Comparison of ENCODE assay signal across 9 cellular contexts in genomic region chr5:161547573-161548471, GRCh38. TPM values are rescaled to one million over a fixed set of nuclear protein-coding genes. Genes with fewer than 3 reads are reported as not detected.
A peak's percentile ranks its signal among the peaks of the same experiment; 100 is the strongest.
DNase-seq lines count a peak whose midpoint lies in the region; ATAC-seq and TF ChIP-seq lines count a peak whose summit lies in the region.
"Had no signal": no experiment of that assay in that cellular context is flagged by ENCODE, and none has a peak within 500 bp of the region (broad histone marks: within the 10 kb centered on the region; RNA-seq: fewer than 3 reads in every experiment).

No MANE protein-coding gene starts in this region.

- H2AFZ ChIP-seq in OCI-LY7 (ENCODE audit: low read length), result peak overlapping the region; percentile 95

- peak overlapping the region; percentile 92 for H3K4me3 ChIP-seq in OCI-LY7 (ENCODE audit: low read depth, low read length, poor library complexity, severe bottlenecking)
- peak overlapping the region; percentile 62 for H3K4me3 ChIP-seq in left ventricle myocardium inferior
- peak overlapping the region; percentile 6 to 45 (median 34) for H3K4me3 ChIP-seq in sigmoid colon

- intact Hi-C loops in OCI-LY7 (cut with micrococcal nuclease; ENCODE audit: unreplicated experiment) (loop anchor here (10.0 kb wide), 3 partner anchors 127 to 1887 kb away; partner anchors contain the start of gene CCNG1), left ventricle myocardium inferior (cut with micrococcal nuclease) (no loop called here), sigmoid colon (cut with DNase I) (loop anchor here (5.0 kb wide), 1 partner anchor 1799 kb away; no protein-coding TSS in a partner anchor)

- H3K4me1 ChIP-seq in OCI-LY7 (ENCODE audit: insufficient read depth, low read length, poor library complexity, severe bottlenecking), result peaks cover 13% of the 10 kb centered on the region
- H3K4me1 ChIP-seq in left ventricle myocardium inferior, result peaks cover 31% of the 10 kb centered on the region
- peaks cover 0 to 35% (median 26%) of the 10 kb centered on the region in 4 donors for H3K4me1 ChIP-seq in sigmoid colon

- TF ChIP-seq POLR2A in sigmoid colon (IDR thresholded peaks at IDR 0.05), result no peak

- H3K4me2 ChIP-seq in OCI-LY7 (ENCODE audit: low read length), result peak overlapping the region; percentile 89

- ATAC-seq in GM18868 (IDR thresholded peaks at IDR 0.05; ENCODE audit: unreplicated experiment) (no peak), GM21529 (IDR thresholded peaks at IDR 0.05; ENCODE audit: unreplicated experiment) (no peak)

- no peaks in the 10 kb centered on the region for H3K36me3 ChIP-seq in OCI-LY7 (ENCODE audit: insufficient read depth, low read length)
- no peaks in the 10 kb centered on the region for H3K36me3 ChIP-seq in left ventricle myocardium inferior
- H3K36me3 ChIP-seq in sigmoid colon, result no peaks in the 10 kb centered on the region

- TF ChIP-seq CTCF in OCI-LY7 (conservative IDR thresholded peaks at IDR 0.05; ENCODE audit: low read length) (0 out of 2 replicates have a peak, but pooled peaks have one; percentile 12), left ventricle myocardium inferior (IDR thresholded peaks at IDR 0.05; ENCODE audit: borderline replicate concordance) (no peak), sigmoid colon (IDR thresholded peaks at IDR 0.05) (no peak)

- POLR2A ChIA-PET in OCI-LY7 (lab: Charles Lee), result interaction anchor here (0.5 to 0.7 kb wide), 4 partner anchors 12 to 1085 kb away, joined by 3 to 4 read pairs (median 3); no protein-coding TSS in a partner anchor

- CTCF ChIA-PET in OCI-LY7 (lab: Charles Lee; ENCODE audit: unreplicated experiment), result no interaction called here

- H3K9me2 ChIP-seq in OCI-LY7 (ENCODE audit: insufficient read depth, low read length), result no peaks in the 10 kb centered on the region

- no peaks in the 10 kb centered on the region for H3K9me3 ChIP-seq in OCI-LY7 (ENCODE audit: low read length)
- peaks cover 12% of the 10 kb centered on the region for H3K9me3 ChIP-seq in left ventricle myocardium inferior (replicated peaks)
- no peaks in the 10 kb centered on the region for H3K9me3 ChIP-seq in sigmoid colon

- H3K27me3 ChIP-seq in left ventricle myocardium inferior (ENCODE audit: low read depth) (peaks cover 90% of the 10 kb centered on the region), sigmoid colon (peaks cover 20 to 67% (median 27%) of the 10 kb centered on the region in 3 donors)

- WGBS in sigmoid colon, 2 donors, result 1% methylated on average over 73 of the region's 73 CpGs

- no TSS peak for BruUV-seq in OCI-LY7 (replicated peaks; lab: Mats Ljungman, UMichigan)

- no peak for TF ChIP-seq EP300 in sigmoid colon (IDR thresholded peaks at IDR 0.05)

- no peak overlapping the region for H3K27ac ChIP-seq in OCI-LY7 (ENCODE audit: low read depth, low read length, poor library complexity, severe bottlenecking)
- no peak overlapping the region for H3K27ac ChIP-seq in left ventricle myocardium inferior (replicated peaks)
- no peak overlapping the region for H3K27ac ChIP-seq in sigmoid colon

- peak; percentile 78 for DNase-seq in DMS 273 (lab: John Stamatoyannopoulos, UW; ENCODE audit: unreplicated experiment)
- no peak for DNase-seq in DMS 273 treated with DMSO at 0.1 percent for 48 hours (lab: John Stamatoyannopoulos, UW)
- DNase-seq in OCI-LY7 (ENCODE audit: low spot score), result peak; percentile 29
- no peak for DNase-seq in left ventricle myocardium inferior
- DNase-seq in sigmoid colon, result no peak
- no peak for DNase-seq in cortex of kidney (lab: John Stamatoyannopoulos, UW)

- no peaks in the 10 kb centered on the region for H4K20me1 ChIP-seq in OCI-LY7 (ENCODE audit: insufficient read depth, low read length)

- H3K79me2 ChIP-seq in OCI-LY7 (ENCODE audit: insufficient read depth, low read depth, low read length), result no peaks in the 10 kb centered on the region

RNA-seq across cellular contexts. Expression of gene GABRB2, which starts 1.3 kb away (rescaled TPM):
- 1.4 and 2.3 TPM in 2 replicates for total RNA-seq in OCI-LY7 (2014; rRNA removed; shearing (Covaris generic))
- total RNA-seq in OCI-LY7 (2022) (5.1 and 5.5 TPM in 2 replicates), left ventricle myocardium inferior (0.11 TPM), sigmoid colon (under 1 TPM; 0.14 to 0.49 (median 0.32) TPM)
- under 1 TPM; under 0.01 to 0.55 (median 0.46) TPM for polyA plus RNA-seq in sigmoid colon
- total RNA-seq: lung microvascular endothelial cell had no signal

Comparison
In these comparisons a context has a peak if more than half of its experiments do, and no peak if none do; other contexts are left out.
1. DNase-seq: peak in DMS 273 (single experiment) and OCI-LY7 (single experiment); none in DMS 273 treated with DMSO at 0.1 percent for 48 hours (single experiment), left ventricle myocardium inferior (single experiment), sigmoid colon (single experiment) and cortex of kidney (single experiment).
2. H3K4me3 ChIP-seq: peak in every context shown above with its lines; median percentile 92 in OCI-LY7; 62 in left ventricle myocardium inferior; 34 in sigmoid colon.